20 cellular contexts compared by ENCODE assay signal in the genomic region with DNA sequence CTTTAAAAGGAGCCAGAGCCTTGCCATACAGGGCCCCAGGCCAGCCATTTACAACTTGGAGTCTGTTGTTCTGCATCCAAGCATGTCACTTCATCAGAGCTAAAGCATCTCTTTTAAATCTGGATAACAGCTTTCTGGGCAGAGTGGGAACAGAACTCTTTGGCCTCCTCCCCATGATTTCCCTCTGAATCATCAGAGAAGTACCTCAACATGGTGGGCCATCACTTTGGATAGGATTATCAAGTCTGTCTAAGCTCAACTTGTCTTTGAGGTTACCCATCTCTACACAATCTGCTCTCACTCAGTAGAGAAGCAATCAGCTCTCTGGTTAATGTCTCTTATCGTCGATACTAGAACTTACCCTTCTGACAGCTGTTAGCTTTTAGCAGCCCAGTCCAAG.
"Had no signal": no experiment of that assay in that cellular context is flagged by ENCODE, and none has a peak within 500 bp of the region (broad histone marks: within the 10 kb centered on the region; RNA-seq: fewer than 3 reads in every experiment).

No MANE protein-coding gene starts in this region.

- H3K36me3 ChIP-seq: sigmoid colon, spleen, thyroid gland had no signal

- H3K9me3 ChIP-seq: body of pancreas, sigmoid colon, spleen, thyroid gland had no signal

- H3K4me3 ChIP-seq: body of pancreas, sigmoid colon, spleen, thyroid gland had no signal

- H3K36me3 Mint-ChIP-seq: activated CD8-positive, alpha-beta memory T cell treated with anti-CD3 and anti-CD28 coated beads, Interleukin-2, amount 10 ng/mL, durations not matched to agents 7 days and 5 days; activated naive CD8-positive, alpha-beta T cell treated with anti-CD3 and anti-CD28 coated beads for 36 hours had no signal

- DNase-seq: activated CD4-positive, alpha-beta memory T cell treated with anti-CD3 and anti-CD28 coated beads, Interleukin-2, amount 10 ng/mL, durations not matched to agents 7 days and 5 days; activated CD4-positive, alpha-beta T cell treated with anti-CD3 and anti-CD28 coated beads for 48 hours; activated CD4-positive, CD25-positive, alpha-beta regulatory T cell; activated CD8-positive, alpha-beta memory T cell treated with anti-CD3 and anti-CD28 coated beads, Interleukin-2, amount 10 ng/mL, durations not matched to agents 7 days and 5 days; activated naive CD8-positive, alpha-beta T cell treated with anti-CD3 and anti-CD28 coated beads for 36 hours; body of pancreas; caudate nucleus; endodermal cell; kidney glomerular epithelial cell; midbrain; occipital lobe; posterior cingulate gyrus; sigmoid colon; spleen; stimulated activated naive CD4-positive, alpha-beta T cell treated with Interleukin-2 at 50 U/mL for 16 hours; T1000; thyroid gland had no signal

- H3K27ac ChIP-seq: body of pancreas, epithelial cell of prostate, sigmoid colon, spleen, thyroid gland had no signal

- H3K27ac Mint-ChIP-seq: activated CD4-positive, alpha-beta memory T cell treated with anti-CD3 and anti-CD28 coated beads, Interleukin-2, amount 10 ng/mL, durations not matched to agents 7 days and 5 days; activated CD8-positive, alpha-beta memory T cell treated with anti-CD3 and anti-CD28 coated beads, Interleukin-2, amount 10 ng/mL, durations not matched to agents 7 days and 5 days; activated naive CD8-positive, alpha-beta T cell treated with anti-CD3 and anti-CD28 coated beads for 36 hours; endodermal cell had no signal

- H3K4me1 Mint-ChIP-seq: activated CD4-positive, alpha-beta memory T cell treated with anti-CD3 and anti-CD28 coated beads, Interleukin-2, amount 10 ng/mL, durations not matched to agents 7 days and 5 days; activated CD8-positive, alpha-beta memory T cell treated with anti-CD3 and anti-CD28 coated beads, Interleukin-2, amount 10 ng/mL, durations not matched to agents 7 days and 5 days; activated naive CD8-positive, alpha-beta T cell treated with anti-CD3 and anti-CD28 coated beads for 36 hours had no signal

- FAIRE-seq: frontal cortex had no signal

- H3K9me3 Mint-ChIP-seq: activated CD4-positive, alpha-beta memory T cell treated with anti-CD3 and anti-CD28 coated beads, Interleukin-2, amount 10 ng/mL, durations not matched to agents 7 days and 5 days; activated naive CD8-positive, alpha-beta T cell treated with anti-CD3 and anti-CD28 coated beads for 36 hours; endodermal cell; nephron had no signal

- H3K27me3 Mint-ChIP-seq: activated CD4-positive, alpha-beta memory T cell treated with anti-CD3 and anti-CD28 coated beads, Interleukin-2, amount 10 ng/mL, durations not matched to agents 7 days and 5 days; activated CD8-positive, alpha-beta memory T cell treated with anti-CD3 and anti-CD28 coated beads, Interleukin-2, amount 10 ng/mL, durations not matched to agents 7 days and 5 days; activated naive CD8-positive, alpha-beta T cell treated with anti-CD3 and anti-CD28 coated beads for 36 hours had no signal

- H3K4me3 Mint-ChIP-seq: activated CD4-positive, alpha-beta memory T cell treated with anti-CD3 and anti-CD28 coated beads, Interleukin-2, amount 10 ng/mL, durations not matched to agents 7 days and 5 days; activated CD8-positive, alpha-beta memory T cell treated with anti-CD3 and anti-CD28 coated beads, Interleukin-2, amount 10 ng/mL, durations not matched to agents 7 days and 5 days; activated naive CD8-positive, alpha-beta T cell treated with anti-CD3 and anti-CD28 coated beads for 36 hours; endodermal cell; nephron had no signal

- H3K4me1 ChIP-seq: body of pancreas, sigmoid colon, spleen, thyroid gland had no signal

- H3K27me3 ChIP-seq: body of pancreas, sigmoid colon, spleen, thyroid gland had no signal
